In genomic region chr6:168648730-168649129, GRCh38 we compare ENCODE assay signal across 18 cellular contexts.
A peak's percentile ranks its signal among the peaks of the same experiment; 100 is the strongest.
DNase-seq lines count a peak whose midpoint lies in the region; ATAC-seq, FAIRE-seq and TF ChIP-seq lines count a peak whose summit lies in the region.
"Had no signal": no experiment of that assay in that cellular context is flagged by ENCODE, and none has a peak within 500 bp of the region (broad histone marks: within the 10 kb centered on the region; RNA-seq: fewer than 3 reads in every experiment).

No MANE protein-coding gene starts in this region.

- H3K9me3 Mint-ChIP-seq in HFFc6: peaks cover 57% of the 10 kb centered on the region

- H2BK5ac ChIP-seq in H1 (ENCODE audit: low read depth, low read length): no peak overlapping the region
- H2BK5ac ChIP-seq in trophoblast cell (ENCODE audit: low read depth, low read length, poor library complexity): no peak overlapping the region

- no peaks in the 10 kb centered on the region for H3K23me2 ChIP-seq in H1 (ENCODE audit: low read depth, low read length)

- TF ChIP-seq RAD21 in H1 (IDR thresholded peaks at IDR 0.05 in 1 of 2, conservative IDR thresholded peaks at IDR 0.05 in 1 of 2; ENCODE audit: low read depth in 2 of 2, low read length in 2 of 2): no peak

- CTCF ChIA-PET in HEK293 (lab: Yijun Ruan, JAX): no interaction called here
- CTCF ChIA-PET in H1 (lab: Charles Lee; ENCODE audit: partially characterized antibody): no interaction called here

- TF ChIP-seq POLR2A in H1 (IDR thresholded peaks at IDR 0.05; ENCODE audit: control extremely low read depth in 1 of 2, low read depth in 2 of 2, low read length in 2 of 2): no peak
- TF ChIP-seq POLR2A in vagina (IDR thresholded peaks at IDR 0.05): no peak

- WGBS in H1 (ENCODE audit: extremely low coverage in 1 of 2, insufficient coverage in 1 of 2, insufficient read length in 1 of 2, insufficient replicate concordance in 2 of 2, low coverage in 1 of 2, low lambda C conversion rate in 2 of 2, missing lambda C conversion rate in 1 of 2), 2 experiments: 80% methylated on average over 14 of the region's 14 CpGs; no CpG with 5 or more reads in 1 of the 2 experiments
- no CpG with 5 or more reads among the region's 14 CpGs for WGBS in trophoblast cell (ENCODE audit: extremely low coverage, insufficient coverage, insufficient read length)

- no peak overlapping the region for H2AK5ac ChIP-seq in H1 (ENCODE audit: low read depth, low read length)
- H2AK5ac ChIP-seq in trophoblast cell (ENCODE audit: low read length): peak overlapping the region; percentile 12

- H2BK12ac ChIP-seq in H1 (ENCODE audit: low read depth, low read length) (no peak overlapping the region; the same call in 1 of the 2 replicates), trophoblast cell (ENCODE audit: low read length) (peak overlapping the region; percentile 55)

- H3K36me3 ChIP-seq in ACC112 (ENCODE audit: insufficient read depth, low read length) (no peaks in the 10 kb centered on the region), HEK293 (ENCODE audit: control insufficient read depth in 2 of 2, insufficient read depth in 1 of 2, low read length in 2 of 2) (no peaks in the 10 kb centered on the region), H1 (ENCODE audit: control insufficient read depth in 2 of 4, insufficient read depth in 4 of 4, low read length in 3 of 4) (no peaks in the 10 kb centered on the region), trophoblast cell (ENCODE audit: control insufficient read depth in 1 of 2, insufficient read depth in 2 of 2, low read length in 2 of 2) (no peaks in the 10 kb centered on the region), vagina (no peaks in the 10 kb centered on the region)
- H3K36me3 ChIP-seq: brain microvascular endothelial cell, colonic mucosa, neutrophil had no signal

- H4K12ac ChIP-seq in trophoblast cell (ENCODE audit: low read depth, low read length): no peak overlapping the region

- TF ChIP-seq CTCF in HEK293 (tag by site-specific recombination; IDR thresholded peaks at IDR 0.05) (no peak), H1 (IDR thresholded peaks at IDR 0.05; ENCODE audit: control extremely low read depth in 1 of 3, insufficient read depth in 1 of 3, low read depth in 1 of 3, low read length in 3 of 3) (no peak), HFFc6 (IDR thresholded peaks at IDR 0.05) (no peak), vagina (IDR thresholded peaks at IDR 0.05) (no peak)

- ATAC-seq in HG02571 (IDR thresholded peaks at IDR 0.05; ENCODE audit: unreplicated experiment) (no peak), HG03460 (IDR thresholded peaks at IDR 0.05; ENCODE audit: unreplicated experiment) (no peak)
- ATAC-seq: left lobe of liver had no signal

- H2BK20ac ChIP-seq in H1 (ENCODE audit: low read length): no peak overlapping the region

- no peak overlapping the region for H3K27ac ChIP-seq in ACC112 (ENCODE audit: low read depth, low read length)
- H3K27ac ChIP-seq in HEK293 (ENCODE audit: extremely low read depth, low read depth, low read length): no peak overlapping the region
- H3K27ac ChIP-seq in H1 (ENCODE audit: low read depth, low read length): no peak overlapping the region
- H3K27ac ChIP-seq in trophoblast cell (ENCODE audit: low read depth, low read length): peak overlapping the region; percentile 3
- H3K27ac ChIP-seq in vagina: no peak overlapping the region
- H3K27ac ChIP-seq: brain microvascular endothelial cell, colonic mucosa, neutrophil had no signal

- H4K5ac ChIP-seq in H1 (ENCODE audit: insufficient read length, low read depth, low read length): no peak overlapping the region

- H3K4me1 ChIP-seq in ACC112 (ENCODE audit: control insufficient read depth, insufficient read depth, low read length, unreplicated experiment) (no peaks in the 10 kb centered on the region), HEK293 (ENCODE audit: control insufficient read depth, insufficient read depth, low read length) (no peaks in the 10 kb centered on the region; the same call in 1 of the 2 replicates), H1 (replicated peaks in 1 of 4; ENCODE audit: control insufficient read depth in 3 of 4, insufficient read depth in 4 of 4, low read length in 3 of 4) (peaks cover 0 to 7% (median 0%) of the 10 kb centered on the region in 4 experiments; a peak in 3 of 7 replicates), trophoblast cell (ENCODE audit: control insufficient read depth in 1 of 2, insufficient read depth in 2 of 2, low read length in 2 of 2) (peaks cover 13 to 23% of the 10 kb centered on the region in 2 experiments), vagina (peaks cover 21% of the 10 kb centered on the region)
- H3K4me1 ChIP-seq: colonic mucosa had no signal

- POLR2A ChIA-PET in HEK293 (lab: Yijun Ruan, JAX) (no interaction called here), H1 (lab: Charles Lee; ENCODE audit: partially characterized antibody) (no interaction called here)

- H2BK120ac ChIP-seq in H1 (replicated peaks; ENCODE audit: low read depth, low read length) (no peak overlapping the region), trophoblast cell (ENCODE audit: insufficient read depth, low read length, poor library complexity) (no peak overlapping the region)

- H3K79me1 ChIP-seq in H1 (ENCODE audit: low read depth, low read length): no peaks in the 10 kb centered on the region; the same call in 1 of the 2 replicates
- no peaks in the 10 kb centered on the region for H3K79me1 ChIP-seq in trophoblast cell (ENCODE audit: low read length)

- H3K9me3 ChIP-seq in HEK293 (ENCODE audit: control insufficient read depth, insufficient read depth, low read depth, low read length) (no peaks in the 10 kb centered on the region), H1 (ENCODE audit: insufficient read depth in 2 of 2, low read depth in 1 of 2, low read length in 1 of 2) (no peaks in the 10 kb centered on the region), trophoblast cell (ENCODE audit: insufficient read depth, low read depth, low read length) (no peaks in the 10 kb centered on the region), vagina (no peaks in the 10 kb centered on the region)
- H3K9me3 ChIP-seq: colonic mucosa, heart left ventricle, neutrophil had no signal

- no peak for FAIRE-seq in H1 (lab: Jason Lieb, UNC)
- FAIRE-seq: H54 had no signal

- TF ChIP-seq EP300 in H1 (IDR thresholded peaks at IDR 0.05; ENCODE audit: borderline replicate concordance in 1 of 2, low read depth in 2 of 2, low read length in 2 of 2): no peak

- no peak overlapping the region for H3K4me3 Mint-ChIP-seq in HFFc6

- DNase-seq in H1 (ENCODE audit: low read depth in 1 of 2, low spot score in 2 of 2) (no peak), trophoblast cell (no peak), HFFc6 (no peak), vagina (ENCODE audit: extremely low spot score in 2 of 2) (no peak)
- DNase-seq: activated CD8-positive, alpha-beta memory T cell treated with anti-CD3 and anti-CD28 coated beads, Interleukin-2, amount 50 U/mL, for 48 hours; brain microvascular endothelial cell; colonic mucosa; NCI-H1105; SHP77 treated with DMSO at 0.1 percent for 48 hours; T-helper 2 cell had no signal

- H3K79me2 ChIP-seq in ACC112 (ENCODE audit: control insufficient read depth, insufficient read depth, low read length, unreplicated experiment) (no peaks in the 10 kb centered on the region), H1 (ENCODE audit: control insufficient read depth in 1 of 2, insufficient read depth in 2 of 2, low read length in 2 of 2) (no peaks in the 10 kb centered on the region), trophoblast cell (ENCODE audit: control insufficient read depth, insufficient read depth, low read length, poor library complexity) (no peaks in the 10 kb centered on the region)

- H3K56ac ChIP-seq in H1 (replicated peaks; ENCODE audit: insufficient read length, low read depth, low read length): no peak overlapping the region

- no peaks in the 10 kb centered on the region for H3K4me1 Mint-ChIP-seq in HFFc6 (ENCODE audit: low read depth)

- H2AFZ ChIP-seq in ACC112 (ENCODE audit: low read length, unreplicated experiment) (peak overlapping the region; percentile 12), H1 (ENCODE audit: low read length) (no peak overlapping the region), trophoblast cell (ENCODE audit: insufficient read depth, low read length, poor library complexity) (no peak overlapping the region)

- no peak overlapping the region for H3K27ac Mint-ChIP-seq in HFFc6

- no peaks in the 10 kb centered on the region for H4K20me1 ChIP-seq in H1 (replicated peaks in 1 of 2; ENCODE audit: control insufficient read depth in 1 of 2, insufficient read depth in 2 of 2, low read length in 2 of 2)

- H4K91ac ChIP-seq in H1 (replicated peaks; ENCODE audit: insufficient read length, low read length) (peak overlapping the region; percentile 54), trophoblast cell (ENCODE audit: low read depth, low read length) (peak overlapping the region; percentile 30)

- H3K36me3 Mint-ChIP-seq in HFFc6 (ENCODE audit: low read depth): no peaks in the 10 kb centered on the region

- H3K4ac ChIP-seq in H1 (replicated peaks; ENCODE audit: insufficient read length, low read depth, low read length) (no peak overlapping the region), trophoblast cell (ENCODE audit: low read depth, low read length) (no peak overlapping the region)

- no peaks in the 10 kb centered on the region for H3K27me3 Mint-ChIP-seq in HFFc6 (ENCODE audit: insufficient read depth)

- H3K9ac ChIP-seq in H1 (replicated peaks in 1 of 4; ENCODE audit: extremely low read depth in 1 of 4, low read depth in 3 of 4, low read length in 3 of 4) (no peak overlapping the region), trophoblast cell (ENCODE audit: low read length) (no peak overlapping the region)

- no peak overlapping the region for H2BK15ac ChIP-seq in H1 (ENCODE audit: low read length)

- H3K27me3 ChIP-seq in ACC112 (ENCODE audit: insufficient read depth, low read length) (no peaks in the 10 kb centered on the region), H1 (replicated peaks in 1 of 4; ENCODE audit: control insufficient read depth in 3 of 4, extremely low read depth in 1 of 4, insufficient read depth in 3 of 4, low read length in 3 of 4) (no peaks in the 10 kb centered on the region), trophoblast cell (ENCODE audit: insufficient read depth, low read length) (no peaks in the 10 kb centered on the region), vagina (no peaks in the 10 kb centered on the region)
- H3K27me3 ChIP-seq: brain microvascular endothelial cell, colonic mucosa, neutrophil had no signal

- peak overlapping the region; percentile 60 for H3K4me3 ChIP-seq in ACC112 (ENCODE audit: low read depth, low read length)
- no peak overlapping the region for H3K4me3 ChIP-seq in HEK293 (ENCODE audit: low read depth, low read length)
- no peak overlapping the region for H3K4me3 ChIP-seq in H1 (ENCODE audit: extremely low read depth in 1 of 4, insufficient read depth in 2 of 4, low read depth in 3 of 4, low read length in 4 of 4)
- H3K4me3 ChIP-seq in trophoblast cell (ENCODE audit: low read depth, low read length): no peak overlapping the region
- H3K4me3 ChIP-seq in vagina: peak overlapping the region in 1 of 2 donors; percentile 12
- H3K4me3 ChIP-seq: colonic mucosa had no signal

- H3K4me2 ChIP-seq in H1 (ENCODE audit: insufficient read depth in 1 of 2, low read depth in 2 of 2, low read length in 2 of 2) (no peak overlapping the region), trophoblast cell (ENCODE audit: low read length) (no peak overlapping the region)

- H4K8ac ChIP-seq in H1 (ENCODE audit: extremely low read depth, insufficient read depth, low read length) (no peak overlapping the region; the same call in 1 of the 2 replicates), trophoblast cell (ENCODE audit: low read depth, low read length) (no peak overlapping the region)

- H3K23ac ChIP-seq in H1 (ENCODE audit: insufficient read length) (no peak overlapping the region), trophoblast cell (ENCODE audit: low read length) (no peak overlapping the region)

- H3K14ac ChIP-seq in H1 (ENCODE audit: insufficient read length): no peak overlapping the region
- H3K14ac ChIP-seq in trophoblast cell (ENCODE audit: low read length): peak overlapping the region; percentile 38

- no peak overlapping the region for H3K18ac ChIP-seq in H1 (ENCODE audit: extremely low read depth, low read length)
- H3K18ac ChIP-seq in trophoblast cell (ENCODE audit: low read length): peak overlapping the region; percentile 18

- intact Hi-C loops in vagina (cut with DNase I): no loop called here
